Comparison of ENCODE assay signal across 12 cellular contexts in the genomic region with DNA sequence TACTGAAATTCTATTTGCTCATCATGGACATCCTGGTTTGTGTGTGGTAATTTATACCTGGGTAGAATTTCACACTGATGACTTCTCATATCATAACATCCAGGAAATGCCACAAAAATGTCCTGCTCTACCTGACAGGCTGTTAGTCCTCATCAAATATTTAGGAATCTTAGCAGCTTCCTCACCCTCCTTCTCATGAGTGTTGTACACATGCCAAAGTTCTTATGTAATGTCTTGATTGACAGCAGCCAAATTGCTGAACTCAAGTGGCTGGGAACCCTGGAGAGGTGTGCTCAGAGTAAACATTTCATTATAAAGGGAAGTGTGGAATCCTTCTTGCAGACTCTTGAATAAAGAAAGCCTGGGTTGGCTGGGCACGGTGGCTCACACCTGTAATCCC. TPM values are rescaled to one million over a fixed set of nuclear protein-coding genes. Genes with fewer than 3 reads are reported as not detected.
DNase-seq lines count a peak whose midpoint lies in the region; ATAC-seq and TF ChIP-seq lines count a peak whose summit lies in the region.
"Had no signal": no experiment of that assay in that cellular context is flagged by ENCODE, and none has a peak within 500 bp of the region (broad histone marks: within the 10 kb centered on the region; RNA-seq: fewer than 3 reads in every experiment).

No MANE protein-coding gene starts in this region.

- TF ChIP-seq CTCF in progenitor cell of endocrine pancreas (IDR thresholded peaks at IDR 0.05; ENCODE audit: unreplicated experiment): no peak

- H3K36me3 Mint-ChIP-seq in progenitor cell of endocrine pancreas (ENCODE audit: insufficient read depth): no peaks in the 10 kb centered on the region

- peak; percentile 14 for DNase-seq in NCI-H146 (lab: John Stamatoyannopoulos, UW)
- DNase-seq in NCI-H146 treated with DMSO at 0.1 percent for 48 hours (lab: John Stamatoyannopoulos, UW; ENCODE audit: unreplicated experiment): no peak
- DNase-seq in NCI-H187 treated with DMSO at 0.1 percent for 48 hours (lab: John Stamatoyannopoulos, UW): peak; percentile 46
- DNase-seq in T47D (ENCODE audit: low read depth in 1 of 2, low spot score in 1 of 2): peak; percentile 38 to 96
- no peak for DNase-seq in progenitor cell of endocrine pancreas (ENCODE audit: low spot score, unreplicated experiment)
- no peak for DNase-seq in stimulated activated naive CD8-positive, alpha-beta T cell treated with anti-CD3 and anti-CD28 coated beads, Interleukin-15, Interleukin-2, amounts not matched to agents 100 U/mL and 50 U/mL, for 24 hours
- DNase-seq in epidermal melanocyte (ENCODE audit: insufficient read length, low spot score): no peak
- DNase-seq: activated CD4-positive, CD25-positive, alpha-beta regulatory T cell; DMS79; uterus had no signal

- H3K27ac Mint-ChIP-seq in progenitor cell of endocrine pancreas: peak overlapping the region; percentile 7
- H3K27ac Mint-ChIP-seq: activated naive CD8-positive, alpha-beta T cell had no signal

- no peak for ATAC-seq in stimulated activated naive CD8-positive, alpha-beta T cell treated with anti-CD3 and anti-CD28 coated beads, Interleukin-15, Interleukin-2, amounts not matched to agents 100 U/mL and 50 U/mL, for 24 hours
- no peak for ATAC-seq in HG03571 (IDR thresholded peaks at IDR 0.05; ENCODE audit: unreplicated experiment)

- H3K4me3 Mint-ChIP-seq in progenitor cell of endocrine pancreas (ENCODE audit: low read depth): no peak overlapping the region
- H3K4me3 Mint-ChIP-seq: activated naive CD8-positive, alpha-beta T cell had no signal

- no peaks in the 10 kb centered on the region for H3K27me3 Mint-ChIP-seq in progenitor cell of endocrine pancreas
- H3K27me3 Mint-ChIP-seq: activated naive CD8-positive, alpha-beta T cell had no signal

- H3K4me1 Mint-ChIP-seq in progenitor cell of endocrine pancreas (ENCODE audit: low read depth): peaks cover 17% of the 10 kb centered on the region

- H3K9me3 Mint-ChIP-seq in progenitor cell of endocrine pancreas (ENCODE audit: low read depth): no peaks in the 10 kb centered on the region

- in situ Hi-C loops in T47D (cut with HindIII; ENCODE audit: low pct_unique_long_range_greater_than_20kb, low sequenced_read_pairs): no loop called here

RNA-seq across cellular contexts. Expression of a gene that starts 8.9 kb away (rescaled TPM):
- 10.6 and 11.3 TPM in 2 replicates for total RNA-seq in progenitor cell of endocrine pancreas

Comparison
In these comparisons a context has a peak if more than half of its experiments do, and no peak if none do; other contexts are left out.
1. DNase-seq: peak in NCI-H146 (single experiment), NCI-H187 treated with DMSO at 0.1 percent for 48 hours (single experiment) and T47D (2 of 2); none in NCI-H146 treated with DMSO at 0.1 percent for 48 hours (single experiment), progenitor cell of endocrine pancreas (single experiment), stimulated activated naive CD8-positive, alpha-beta T cell treated with anti-CD3 and anti-CD28 coated beads, Interleukin-15, Interleukin-2, amounts not matched to agents 100 U/mL and 50 U/mL, for 24 hours (single experiment) and epidermal melanocyte (single experiment).